Comparison of ENCODE assay signal across 8 cellular contexts in the genomic region with DNA sequence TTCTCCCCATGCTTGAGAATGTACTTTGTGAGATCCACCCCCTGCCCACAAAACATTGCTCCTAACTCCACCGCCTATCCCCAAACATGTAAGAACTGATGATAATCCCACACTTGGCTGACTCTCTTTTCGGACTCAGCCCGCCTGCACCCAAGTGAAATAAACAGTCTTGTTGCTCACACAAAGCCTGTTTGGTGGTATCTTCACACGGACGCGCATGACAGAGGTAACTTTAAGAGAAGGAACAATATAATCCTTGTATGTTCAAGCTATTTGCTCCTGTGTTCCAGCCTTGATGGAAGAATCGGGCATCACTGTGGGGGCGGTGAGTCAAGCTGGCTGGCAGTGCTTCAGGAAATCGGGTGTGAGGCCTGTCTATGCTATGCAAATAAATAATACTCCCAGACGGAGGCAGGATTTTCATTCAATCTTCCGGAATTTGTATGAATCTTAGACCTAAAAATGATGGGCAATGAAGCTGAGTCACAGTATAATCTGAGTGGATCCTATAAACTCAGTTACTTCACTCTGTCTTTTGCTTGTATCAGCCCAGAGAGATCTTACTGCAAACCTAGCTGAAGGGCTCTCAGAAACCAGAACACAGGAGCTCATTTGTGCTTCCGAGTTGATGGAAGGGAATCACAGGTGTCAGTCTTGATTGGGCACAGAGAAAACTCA. TPM values are rescaled to one million over a fixed set of nuclear protein-coding genes. Genes with fewer than 3 reads are reported as not detected.
DNase-seq lines count a peak whose midpoint lies in the region; ATAC-seq, FAIRE-seq and TF ChIP-seq lines count a peak whose summit lies in the region.

No MANE protein-coding gene starts in this region.

- peak overlapping the region; percentile 28 for H3K4me3 Mint-ChIP-seq in T-helper 17 cell
- no peak overlapping the region for H3K4me3 Mint-ChIP-seq in CD14-positive monocyte

- CTCF ChIA-PET in A673 (lab: Charles Lee) = interaction anchor here (0.9 to 1.8 kb wide), 2 partner anchors 45 to 78 kb away, joined by 7 to 8 read pairs; a partner anchor contains a TSS

- peak; percentile 19 for ATAC-seq in GM21737 (IDR thresholded peaks at IDR 0.05; ENCODE audit: unreplicated experiment)
- no peak for ATAC-seq in T-helper 17 cell
- no peak for ATAC-seq in HG03521 (IDR thresholded peaks at IDR 0.05; ENCODE audit: unreplicated experiment)

- intact Hi-C loops in A673 (cut with micrococcal nuclease; ENCODE audit: unreplicated experiment) (loop anchor here (2.0 to 5.0 kb wide), 3 partner anchors 46 to 163 kb away; a partner anchor contains a TSS), kidney (cut with DNase I) (no loop called here), CD14-positive monocyte (cut with micrococcal nuclease) (no loop called here)

- no peak overlapping the region for H3K9ac ChIP-seq in kidney (ENCODE audit: low read length in 2 of 2)

- H3K4me1 ChIP-seq in A673 (ENCODE audit: insufficient read depth, low read length, poor library complexity, severe bottlenecking) (peaks cover 57% of the 10 kb centered on the region), kidney (ENCODE audit: control insufficient read depth in 1 of 2, insufficient read depth in 1 of 2, low read depth in 1 of 2, low read length in 2 of 2) (peaks cover 5 to 23% of the 10 kb centered on the region in 2 donors)

- BruUV-seq in A673 (replicated peaks; lab: Mats Ljungman, UMichigan) = no TSS peak

- H3K27me3 Mint-ChIP-seq in T-helper 17 cell (peaks cover 6% of the 10 kb centered on the region), CD14-positive monocyte (ENCODE audit: low read depth in 3 of 3) (peaks cover 4 to 8% (median 7%) of the 10 kb centered on the region in 3 donors)

- H3K4me1 Mint-ChIP-seq in T-helper 17 cell = peaks cover 17% of the 10 kb centered on the region
- H3K4me1 Mint-ChIP-seq in CD14-positive monocyte = no peaks in the 10 kb centered on the region

- H3K27me3 ChIP-seq in A673 (replicated peaks; ENCODE audit: insufficient read depth, low read depth, low read length, poor library complexity) = no peaks in the 10 kb centered on the region

- H3K9me3 ChIP-seq in A673 (ENCODE audit: low read depth, low read length, poor library complexity, severe bottlenecking) = no peaks in the 10 kb centered on the region
- no peaks in the 10 kb centered on the region for H3K9me3 ChIP-seq in T-helper 17 cell (ENCODE audit: control insufficient read depth, low read length, poor library complexity, severe bottlenecking)
- H3K9me3 ChIP-seq in kidney (ENCODE audit: control insufficient read depth in 1 of 2, low read length in 2 of 2) = no peaks in the 10 kb centered on the region

- no peak for FAIRE-seq in kidney (lab: Jason Lieb, UNC)

- H3K36me3 ChIP-seq in A673 (ENCODE audit: insufficient read depth, low read length, poor library complexity, severe bottlenecking) = no peaks in the 10 kb centered on the region
- H3K36me3 ChIP-seq in kidney (ENCODE audit: control insufficient read depth in 1 of 2, insufficient read depth in 2 of 2, low read length in 2 of 2) = no peaks in the 10 kb centered on the region

- TF ChIP-seq CTCF in A673 (conservative IDR thresholded peaks at IDR 0.05; ENCODE audit: low read depth, low read length) (no peak), kidney (IDR thresholded peaks at IDR 0.05; ENCODE audit: borderline replicate concordance, extremely low read depth, insufficient read depth) (no peak), CD14-positive monocyte (IDR thresholded peaks at IDR 0.05) (no peak), GM13976 (IDR thresholded peaks at IDR 0.05; ENCODE audit: borderline replicate concordance, control extremely low read depth, extremely low read depth, insufficient read depth, missing control alignments) (no peak)

- H3K9me3 Mint-ChIP-seq in CD14-positive monocyte = no peaks in the 10 kb centered on the region

- DNase-seq in A673 (ENCODE audit: low spot score) (peak; percentile 94), T-helper 17 cell (no peak), kidney (peak; percentile 63), NCI-H510A (lab: John Stamatoyannopoulos, UW) (no peak), CD14-positive monocyte (ENCODE audit: low spot score) (no peak), GM13976 (ENCODE audit: low spot score) (no peak)

- H3K36me3 Mint-ChIP-seq in T-helper 17 cell (ENCODE audit: low read depth) = peaks cover 2% of the 10 kb centered on the region
- no peaks in the 10 kb centered on the region for H3K36me3 Mint-ChIP-seq in CD14-positive monocyte

- peak overlapping the region; percentile 70 for H3K27ac Mint-ChIP-seq in T-helper 17 cell
- no peak overlapping the region for H3K27ac Mint-ChIP-seq in CD14-positive monocyte

- H3K27ac ChIP-seq in A673 (ENCODE audit: low read depth, low read length, poor library complexity, severe bottlenecking) (peak overlapping the region; percentile 94), kidney (ENCODE audit: low read depth in 2 of 2, low read length in 2 of 2) (peak overlapping the region; percentile 49 to 66)

- POLR2A ChIA-PET in A673 (lab: Charles Lee; ENCODE audit: low non-redundant PET) = interaction anchor here (1.1 kb wide), 1 partner anchor 55 kb away, joined by 5 read pairs; no protein-coding TSS in a partner anchor

- peak overlapping the region; percentile 5 for H3K4me3 ChIP-seq in A673 (ENCODE audit: low read depth, low read length, poor library complexity, severe bottlenecking)
- H3K4me3 ChIP-seq in kidney (ENCODE audit: low read length in 2 of 2) = no peak overlapping the region

- in situ Hi-C loops in GM13976 (cut with MboI; ENCODE audit: low sequenced_read_pairs, unreplicated experiment) = no loop called here

RNA-seq across cellular contexts. Expression of a gene that starts 45.2 kb away (rescaled TPM):
- total RNA-seq in A673 (2021) (26.0 and 32.7 TPM in 2 replicates), T-helper 17 cell (1 to 10 TPM; 1.5 to 5.1 TPM), kidney (41.0 TPM)
- polyA plus RNA-seq in kidney (ENCODE audit: insufficient read depth, low read depth, low replicate concordance) (13.1 TPM), CD14-positive monocyte (under 1 TPM; 0.14 to 0.18 TPM)

Comparison
In these comparisons a context has a peak if more than half of its experiments do, and no peak if none do; other contexts are left out.
1. DNase-seq: peak in A673 (single experiment) and kidney (single experiment); none in T-helper 17 cell (0 of 3), NCI-H510A (single experiment), CD14-positive monocyte (single experiment) and GM13976 (single experiment).